ENCODE assay signal across 11 cellular contexts in the genomic region with DNA sequence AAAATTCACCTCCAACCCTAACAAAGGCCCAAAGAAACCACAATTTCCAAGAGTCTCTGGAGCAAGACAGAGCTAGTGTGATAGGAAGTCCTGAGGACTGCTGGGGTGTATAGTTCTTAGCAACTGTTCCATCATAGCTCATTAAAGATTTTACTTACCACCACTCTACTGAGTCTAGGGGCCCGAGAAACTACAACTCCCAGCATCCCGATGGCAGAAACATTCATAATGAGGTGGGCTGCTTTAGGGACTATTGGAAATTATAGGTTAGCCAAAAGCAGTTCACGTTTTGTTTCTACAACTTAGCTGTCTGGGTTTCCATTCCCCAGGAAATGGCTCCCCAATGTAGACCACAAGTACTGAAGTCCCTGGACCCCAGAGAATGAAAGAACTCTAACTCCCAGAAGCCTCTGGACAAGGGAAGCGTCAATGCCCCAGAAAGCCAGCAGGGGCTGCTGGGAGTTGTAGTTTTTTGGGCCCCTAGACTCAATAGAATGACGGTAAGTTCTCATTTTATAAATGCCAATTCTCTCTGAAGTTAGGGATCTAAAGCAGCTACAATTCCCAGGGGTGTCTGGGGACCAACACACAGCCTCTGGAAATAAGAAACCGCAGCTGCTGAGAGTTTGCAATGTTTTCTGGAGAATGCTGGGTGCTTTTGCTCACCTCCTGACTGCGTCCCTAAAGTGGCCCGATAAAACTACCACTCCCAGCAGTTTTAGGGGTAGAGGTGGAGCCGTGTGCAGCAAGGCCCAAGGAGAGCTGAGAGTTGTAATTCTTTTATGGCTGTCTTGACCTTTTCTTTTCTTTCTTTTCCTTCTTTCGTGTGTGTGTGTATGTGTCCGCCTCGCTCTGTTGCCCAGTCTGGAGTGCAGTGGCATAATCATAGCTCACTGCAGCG. TPM values are rescaled to one million over a fixed set of nuclear protein-coding genes. Genes with fewer than 3 reads are reported as not detected.
DNase-seq lines count a peak whose midpoint lies in the region; ATAC-seq, FAIRE-seq and TF ChIP-seq lines count a peak whose summit lies in the region.
"Had no signal": no experiment of that assay in that cellular context is flagged by ENCODE, and none has a peak within 500 bp of the region (broad histone marks: within the 10 kb centered on the region; RNA-seq: fewer than 3 reads in every experiment).

No MANE protein-coding gene starts in this region.

- POLR2A ChIA-PET in activated CD4-positive, alpha-beta T cell treated with anti-CD3 and anti-CD28 coated beads for 36 hours (lab: Charles Lee): interaction anchor here (0.6 to 0.8 kb wide), 2 partner anchors 9 to 128 kb away, joined by 6 to 7 read pairs; no protein-coding TSS in a partner anchor
- POLR2A ChIA-PET in GM12878 (lab: Charles Lee): interaction anchor here (0.5 to 7.1 kb wide), 5 partner anchors 17 to 347 kb away, joined by 3 to 41 read pairs (median 4); partner anchors contain the start of genes GYS1, RUVBL2 and TULP2

- H3K9me3 ChIP-seq in GM12878 (replicated peaks; ENCODE audit: control insufficient read depth, insufficient read depth, low read length) (no peaks in the 10 kb centered on the region), gastrocnemius medialis (no peaks in the 10 kb centered on the region), stomach (no peaks in the 10 kb centered on the region)

- H2AFZ ChIP-seq in GM12878 (ENCODE audit: control insufficient read depth, low read depth, low read length): 0 out of 2 replicates have a peak overlapping the region, but pooled peaks have one; percentile 19

- in situ Hi-C loops in GM12878 (cut with MboI): no loop called here
- in situ Hi-C loops in gastrocnemius medialis (cut with MboI; ENCODE audit: low sequenced_read_pairs in 4 of 4): loop anchor here in 1 of 4 donors (10.0 kb wide), 1 partner anchor 191 kb away; no protein-coding TSS in a partner anchor

- H3K27me3 ChIP-seq in GM12878 (replicated peaks in 1 of 2; ENCODE audit: control insufficient read depth in 2 of 2, insufficient read depth in 2 of 2, low read length in 1 of 2) (no peaks in the 10 kb centered on the region), gastrocnemius medialis (no peaks in the 10 kb centered on the region), dorsolateral prefrontal cortex (no peaks in the 10 kb centered on the region), stomach (no peaks in the 10 kb centered on the region)

- TF ChIP-seq RAD21 in GM12878 (IDR thresholded peaks at IDR 0.05; ENCODE audit: insufficient read depth, low read depth, low read length): no peak

- no peak for FAIRE-seq in GM12878 (lab: Jason Lieb, UNC)

- no peaks in the 10 kb centered on the region for H3K9me3 Mint-ChIP-seq in activated CD4-positive, alpha-beta T cell treated with anti-CD3 and anti-CD28 coated beads for 36 hours (ENCODE audit: low read depth)
- H3K9me3 Mint-ChIP-seq: CD8-positive, alpha-beta memory T cell had no signal

- 75% methylated on average over 13 of the region's 13 CpGs for WGBS in GM12878 (ENCODE audit: insufficient coverage, insufficient replicate concordance, low lambda C conversion rate, missing lambda C conversion rate)
- 90 to 93% (median 91%) methylated on average over 13 of the region's 13 CpGs for WGBS in stomach, 5 donors

- H3K27ac ChIP-seq in GM12878 (ENCODE audit: control insufficient read depth, insufficient read depth) (no peak overlapping the region), gastrocnemius medialis (peak overlapping the region; percentile 93 to 100 (median 99)), dorsolateral prefrontal cortex (peak overlapping the region in 1 of 59 donors; percentile 0), stomach (peak overlapping the region in 1 of 5 donors; percentile 10)

- no peak overlapping the region for H3K9ac ChIP-seq in GM12878 (ENCODE audit: control insufficient read depth, insufficient read depth, low read length)

- SMC1A ChIA-PET in GM12878 (lab: Charles Lee; ENCODE audit: uncharacterized antibody, unreplicated experiment): interaction anchor here (1.6 to 3.2 kb wide), 3 partner anchors 8 to 181 kb away, joined by 6 to 9 read pairs (median 8); partner anchors contain the start of gene RUVBL2

- H3K4me1 Mint-ChIP-seq in activated CD4-positive, alpha-beta T cell treated with anti-CD3 and anti-CD28 coated beads for 36 hours: peaks cover 6% of the 10 kb centered on the region

- RAD21 ChIA-PET in GM12878 (lab: Charles Lee; ENCODE audit: unreplicated experiment): interaction anchor here (0.6 to 1.0 kb wide), 4 partner anchors 9 to 43 kb away, joined by 3 to 5 read pairs (median 3); partner anchors contain the start of genes GYS1 and RUVBL2

- peak; percentile 68 for DNase-seq in activated CD4-positive, alpha-beta T cell treated with anti-CD3 and anti-CD28 coated beads for 36 hours
- DNase-seq in activated CD4-positive, alpha-beta T cell treated with anti-CD3 and anti-CD28 coated beads, Interleukin-2, amount 50 U/mL, for 4 hours: no peak
- DNase-seq in NCI-H2227 (lab: John Stamatoyannopoulos, UW; ENCODE audit: unreplicated experiment) (peak; percentile 49), GM12878 (ENCODE audit: low read depth, low spot score) (no peak), gastrocnemius medialis (peak in 1 of 2 donors; percentile 74), dorsolateral prefrontal cortex (no peak), stomach (no peak)
- DNase-seq: NCI-H146 had no signal

- H3K4me3 Mint-ChIP-seq in activated CD4-positive, alpha-beta T cell treated with anti-CD3 and anti-CD28 coated beads for 36 hours: no peak overlapping the region
- H3K4me3 Mint-ChIP-seq: CD8-positive, alpha-beta memory T cell had no signal

- H3K36me3 ChIP-seq in GM12878 (ENCODE audit: control insufficient read depth in 2 of 2, insufficient read depth in 2 of 2, low read length in 1 of 2) (peaks cover 0 to 13% of the 10 kb centered on the region in 2 experiments), gastrocnemius medialis (peaks cover 0 to 62% of the 10 kb centered on the region in 2 donors), stomach (peaks cover 20 to 76% (median 75%) of the 10 kb centered on the region in 4 donors)

- peaks cover 28% of the 10 kb centered on the region for H3K36me3 Mint-ChIP-seq in activated CD4-positive, alpha-beta T cell treated with anti-CD3 and anti-CD28 coated beads for 36 hours (ENCODE audit: low read depth)

- no peak for TF ChIP-seq CTCF in GM12878 (IDR thresholded peaks at IDR 0.05 in 2 of 3, conservative IDR thresholded peaks at IDR 0.05 in 1 of 3; ENCODE audit: control insufficient read depth in 2 of 3, extremely low read depth in 1 of 3, insufficient read depth in 1 of 3, low read depth in 3 of 3, low read length in 3 of 3)
- peak in 1 of 5 experiments; percentile 27 for TF ChIP-seq CTCF in gastrocnemius medialis (IDR thresholded peaks at IDR 0.05 in 4 of 5, conservative IDR thresholded peaks at IDR 0.05 in 1 of 5)
- peak in 15 of 56 donors; percentile 5 to 38 (median 16) for TF ChIP-seq CTCF in dorsolateral prefrontal cortex (IDR thresholded peaks at IDR 0.05 in 54 of 56, conservative IDR thresholded peaks at IDR 0.05 in 2 of 56; ENCODE audit: low read depth in 1 of 56, partially characterized antibody in 56 of 56)
- peak in 1 of 7 experiments; percentile 11 for TF ChIP-seq CTCF in stomach (IDR thresholded peaks at IDR 0.05)

- TF ChIP-seq EP300 in GM12878 (IDR thresholded peaks at IDR 0.05; ENCODE audit: borderline replicate concordance in 1 of 2, control insufficient read depth in 1 of 2, low read depth in 2 of 2, low read length in 2 of 2) (no peak), stomach (IDR thresholded peaks at IDR 0.05) (no peak)

- H3K4me1 ChIP-seq in GM12878 (ENCODE audit: control insufficient read depth, insufficient read depth, low read length): peaks cover 4% of the 10 kb centered on the region
- H3K4me1 ChIP-seq in gastrocnemius medialis: peaks cover 21% of the 10 kb centered on the region in 2 donors
- H3K4me1 ChIP-seq in stomach: peaks cover 0 to 18% (median 6%) of the 10 kb centered on the region in 4 donors

- CTCF ChIA-PET in activated CD4-positive, alpha-beta T cell treated with anti-CD3 and anti-CD28 coated beads for 36 hours (lab: Charles Lee): interaction anchor here (0.5 to 6.0 kb wide), 7 partner anchors 11 to 368 kb away, joined by 3 to 45 read pairs (median 3); partner anchors contain the start of genes GYS1 and RUVBL2
- CTCF ChIA-PET in GM12878 (lab: Yijun Ruan, JAX): interaction anchor here (0.6 to 4.4 kb wide), 5 partner anchors 17 to 180 kb away, joined by 3 to 36 read pairs (median 4); partner anchors contain the start of genes GYS1 and RUVBL2

- H3K4me3 ChIP-seq in GM12878: no peak overlapping the region
- no peak overlapping the region for H3K4me3 ChIP-seq in gastrocnemius medialis
- no peak overlapping the region for H3K4me3 ChIP-seq in dorsolateral prefrontal cortex
- H3K4me3 ChIP-seq in stomach: no peak overlapping the region

- no TSS peak for BruUV-seq in GM12878 (replicated peaks; lab: Mats Ljungman, UMichigan)

- intact Hi-C loops in activated CD4-positive, alpha-beta T cell treated with anti-CD3 and anti-CD28 coated beads for 36 hours (cut with DNase I, micrococcal nuclease): no loop called here
- intact Hi-C loops in GM12878 (cut with micrococcal nuclease; ENCODE audit: unreplicated experiment): no loop called here
- intact Hi-C loops in gastrocnemius medialis (cut with DNase I; ENCODE audit: low total_unique reads): no loop called here
- intact Hi-C loops in dorsolateral prefrontal cortex (cut with DNase I): no loop called here
- intact Hi-C loops in stomach (cut with DNase I; ENCODE audit: low total_unique reads): no loop called here

- no peak overlapping the region for H3K27ac Mint-ChIP-seq in activated CD4-positive, alpha-beta T cell treated with anti-CD3 and anti-CD28 coated beads for 36 hours

- no peaks in the 10 kb centered on the region for H3K79me2 ChIP-seq in GM12878 (ENCODE audit: control insufficient read depth, insufficient read depth, low read length)

- TF ChIP-seq POLR2A in GM12878 (IDR thresholded peaks at IDR 0.05; ENCODE audit: low read depth, low read length): no peak
- no peak for TF ChIP-seq POLR2A in gastrocnemius medialis (IDR thresholded peaks at IDR 0.05)
- no peak for TF ChIP-seq POLR2A in stomach (IDR thresholded peaks at IDR 0.05)

- peak; percentile 77 for ATAC-seq in activated CD4-positive, alpha-beta T cell treated with anti-CD3 and anti-CD28 coated beads for 36 hours
- peak; percentile 69 for ATAC-seq in GM12878
- peak in 1 of 2 donors; percentile 29 for ATAC-seq in gastrocnemius medialis
- no peak for ATAC-seq in GM21528 (IDR thresholded peaks at IDR 0.05; ENCODE audit: low FRiP score, unreplicated experiment)

- no peak overlapping the region for H3K4me2 ChIP-seq in GM12878 (ENCODE audit: control insufficient read depth, insufficient read depth)

- H4K20me1 ChIP-seq in GM12878 (ENCODE audit: control insufficient read depth, insufficient read depth): no peaks in the 10 kb centered on the region

- H3K27me3 Mint-ChIP-seq in activated CD4-positive, alpha-beta T cell treated with anti-CD3 and anti-CD28 coated beads for 36 hours: no peaks in the 10 kb centered on the region
- H3K27me3 Mint-ChIP-seq: CD8-positive, alpha-beta memory T cell had no signal

RNA-seq across cellular contexts. Expression of gene FTL, which starts 11.1 kb away (rescaled TPM):
- total RNA-seq in activated CD4-positive, alpha-beta T cell treated with anti-CD3 and anti-CD28 coated beads for 36 hours: 1,000 to 10,000 TPM in 1 of 2 experiments, 100 to 1,000 TPM in 1; 809 to 1,111 TPM
- 86.0 and 88.4 TPM in 2 replicates for total RNA-seq in GM12878 (2013; cell fraction: nucleolus; rRNA removed)
- 1,329 and 1,429 TPM in 2 replicates for total RNA-seq in GM12878 (2014; rRNA removed)
- 1,207 and 1,334 TPM in 2 replicates for total RNA-seq in GM12878 (2014; rRNA removed; fragmentation: Illumina TruSeq; extraction: Trizol)
- total RNA-seq in GM12878 (2021): 994 and 1,017 TPM in 2 replicates
- 1,181 TPM for polyA plus RNA-seq in GM12878 (2011; ENCODE audit: low read depth)
- polyA plus RNA-seq in GM12878 (2011; rRNA removed): 148 and 364 TPM in 2 replicates
- polyA plus RNA-seq in GM12878 (2011; cell fraction: cytosol; rRNA removed): 1,075 and 1,106 TPM in 2 replicates
- 345 and 359 TPM in 2 replicates for polyA plus RNA-seq in GM12878 (2011; cell fraction: nucleus; rRNA removed)
- 1,628 and 2,313 TPM in 2 replicates for polyA plus RNA-seq in GM12878 (2012)
- 1,187 and 1,762 TPM in 2 replicates for polyA plus RNA-seq in GM12878 (2014; fragmentation: Illumina TruSeq; extraction: Trizol)
- 1,000 to 10,000 TPM; 5,502 to 8,913 TPM for polyA plus RNA-seq in GM12878 (2014; fragmentation: Nextera tagmentation; extraction: Ambion mirVana)
- 1,363 and 1,437 TPM in 2 replicates for polyA plus RNA-seq in GM12878 (2014; rRNA removed)
- 1,000 to 10,000 TPM; 4,849 to 4,896 TPM for polyA plus RNA-seq in GM12878 (2016; fragmentation: Nextera tagmentation; extraction: Ambion mirVana)
- 168 and 426 TPM in 2 replicates for polyA minus RNA-seq in GM12878 (2011; rRNA and poly(A)+ RNA removed)
- polyA minus RNA-seq in GM12878 (2011; cell fraction: cytosol; rRNA and poly(A)+ RNA removed): 172 and 175 TPM in 2 replicates
- 67.8 and 78.5 TPM in 2 replicates for polyA minus RNA-seq in GM12878 (2011; cell fraction: nucleus; rRNA and poly(A)+ RNA removed)
- total RNA-seq in gastrocnemius medialis: 1,000 to 10,000 TPM in 3 of 4 donors, 100 to 1,000 TPM in 1; 894 to 1,364 (median 1,121) TPM
- total RNA-seq in dorsolateral prefrontal cortex: 1,000 to 10,000 TPM in 102 of 120 experiments, 100 to 1,000 TPM in 18; 795 to 2,828 (median 1,249) TPM
- total RNA-seq in stomach: 1,000 to 10,000 TPM; 1,292 to 4,272 (median 3,457) TPM
- 1,000 to 10,000 TPM; 3,915 to 8,824 (median 7,571) TPM for polyA plus RNA-seq in stomach

RNA-seq across cellular contexts. Expression of gene GYS1, which starts 16.9 kb away (rescaled TPM):
- total RNA-seq in activated CD4-positive, alpha-beta T cell treated with anti-CD3 and anti-CD28 coated beads for 36 hours: 100 to 1,000 TPM in 1 of 2 experiments, 10 to 100 TPM in 1; 80.2 to 102 TPM
- total RNA-seq in GM12878 (2013; cell fraction: nucleolus; rRNA removed): 77.6 and 83.1 TPM in 2 replicates
- 35.4 and 39.5 TPM in 2 replicates for total RNA-seq in GM12878 (2014; rRNA removed)
- 20.2 and 21.5 TPM in 2 replicates for total RNA-seq in GM12878 (2014; rRNA removed; fragmentation: Illumina TruSeq; extraction: Trizol)
- 37.3 and 40.2 TPM in 2 replicates for total RNA-seq in GM12878 (2021)
- polyA plus RNA-seq in GM12878 (2011; ENCODE audit: low read depth): 30.6 TPM
- polyA plus RNA-seq in GM12878 (2011; rRNA removed): 36.0 and 62.0 TPM in 2 replicates
- 72.2 and 76.1 TPM in 2 replicates for polyA plus RNA-seq in GM12878 (2011; cell fraction: cytosol; rRNA removed)
- polyA plus RNA-seq in GM12878 (2011; cell fraction: nucleus; rRNA removed): 87.8 and 91.9 TPM in 2 replicates
- 49.4 and 54.4 TPM in 2 replicates for polyA plus RNA-seq in GM12878 (2012)
- 40.6 and 44.3 TPM in 2 replicates for polyA plus RNA-seq in GM12878 (2014; fragmentation: Illumina TruSeq; extraction: Trizol)
- polyA plus RNA-seq in GM12878 (2014; fragmentation: Nextera tagmentation; extraction: Ambion mirVana): 1 to 10 TPM; 3.7 to 5.8 TPM
- 42.2 and 45.5 TPM in 2 replicates for polyA plus RNA-seq in GM12878 (2014; rRNA removed)
- 10 to 100 TPM; 37.3 to 40.6 TPM for polyA plus RNA-seq in GM12878 (2016; fragmentation: Nextera tagmentation; extraction: Ambion mirVana)
- 56.8 and 118 TPM in 2 replicates for polyA minus RNA-seq in GM12878 (2011; rRNA and poly(A)+ RNA removed)
- 23.9 and 29.7 TPM in 2 replicates for polyA minus RNA-seq in GM12878 (2011; cell fraction: cytosol; rRNA and poly(A)+ RNA removed)
- 38.2 and 52.7 TPM in 2 replicates for polyA minus RNA-seq in GM12878 (2011; cell fraction: nucleus; rRNA and poly(A)+ RNA removed)
- 100 to 1,000 TPM; 110 to 221 (median 126) TPM for total RNA-seq in gastrocnemius medialis
- 10 to 100 TPM; 17.6 to 67.9 (median 37.0) TPM for total RNA-seq in dorsolateral prefrontal cortex
- total RNA-seq in stomach: 10 to 100 TPM; 13.0 to 63.6 (median 46.4) TPM
- 10 to 100 TPM; 13.0 to 25.5 (median 15.5) TPM for polyA plus RNA-seq in stomach

RNA-seq across cellular contexts. Expression of gene RUVBL2, which starts 17.5 kb away (rescaled TPM):
- 100 to 1,000 TPM; 155 to 178 TPM for total RNA-seq in activated CD4-positive, alpha-beta T cell treated with anti-CD3 and anti-CD28 coated beads for 36 hours
- total RNA-seq in GM12878 (2013; cell fraction: nucleolus; rRNA removed): 60.9 and 67.9 TPM in 2 replicates
- total RNA-seq in GM12878 (2014; rRNA removed) (195 and 202 TPM in 2 replicates), GM12878 (2014; rRNA removed; fragmentation: Illumina TruSeq; extraction: Trizol) (80.3 and 97.0 TPM in 2 replicates), GM12878 (2021) (134 and 142 TPM in 2 replicates), gastrocnemius medialis (100 to 1,000 TPM; 134 to 185 (median 146) TPM), dorsolateral prefrontal cortex (10 to 100 TPM; 39.7 to 85.0 (median 53.9) TPM), stomach (10 to 100 TPM in 4 of 5 donors, under 1 TPM in 1; 0.58 to 96.0 (median 59.1) TPM)
- 38.4 TPM for polyA plus RNA-seq in GM12878 (2011; ENCODE audit: low read depth)
- polyA plus RNA-seq in GM12878 (2011; rRNA removed) (58.7 and 117 TPM in 2 replicates), GM12878 (2014; fragmentation: Illumina TruSeq; extraction: Trizol) (11.8 and 53.8 TPM in 2 replicates), GM12878 (2014; fragmentation: Nextera tagmentation; extraction: Ambion mirVana) (10 to 100 TPM; 33.8 to 70.6 TPM), GM12878 (2014; rRNA removed) (142 and 166 TPM in 2 replicates), GM12878 (2016; fragmentation: Nextera tagmentation; extraction: Ambion mirVana) (100 to 1,000 TPM; 214 to 224 TPM), stomach (10 to 100 TPM; 55.3 to 69.2 (median 63.3) TPM)
- 182 and 281 TPM in 2 replicates for polyA plus RNA-seq in GM12878 (2011; cell fraction: cytosol; rRNA removed)
- 206 and 275 TPM in 2 replicates for polyA plus RNA-seq in GM12878 (2011; cell fraction: nucleus; rRNA removed)
- 88.4 and 111 TPM in 2 replicates for polyA plus RNA-seq in GM12878 (2012)
- polyA minus RNA-seq in GM12878 (2011; rRNA and poly(A)+ RNA removed): 125 and 207 TPM in 2 replicates
- 59.3 and 70.5 TPM in 2 replicates for polyA minus RNA-seq in GM12878 (2011; cell fraction: cytosol; rRNA and poly(A)+ RNA removed)
- 47.3 and 83.5 TPM in 2 replicates for polyA minus RNA-seq in GM12878 (2011; cell fraction: nucleus; rRNA and poly(A)+ RNA removed)

RNA-seq across cellular contexts. Expression of gene BAX, which starts 21.5 kb away (rescaled TPM):
- total RNA-seq in activated CD4-positive, alpha-beta T cell treated with anti-CD3 and anti-CD28 coated beads for 36 hours: 100 to 1,000 TPM; 128 to 143 TPM
- total RNA-seq in GM12878 (2013; cell fraction: nucleolus; rRNA removed): 45.7 and 48.8 TPM in 2 replicates
- 114 and 119 TPM in 2 replicates for total RNA-seq in GM12878 (2014; rRNA removed)
- 73.1 and 73.4 TPM in 2 replicates for total RNA-seq in GM12878 (2014; rRNA removed; fragmentation: Illumina TruSeq; extraction: Trizol)
- total RNA-seq in GM12878 (2021): 221 and 223 TPM in 2 replicates
- 270 TPM for polyA plus RNA-seq in GM12878 (2011; ENCODE audit: low read depth)
- 104 and 163 TPM in 2 replicates for polyA plus RNA-seq in GM12878 (2011; rRNA removed)
- polyA plus RNA-seq in GM12878 (2011; cell fraction: cytosol; rRNA removed): 226 and 231 TPM in 2 replicates
- polyA plus RNA-seq in GM12878 (2011; cell fraction: nucleus; rRNA removed): 190 and 218 TPM in 2 replicates
- polyA plus RNA-seq in GM12878 (2012): 155 and 219 TPM in 2 replicates
- 61.4 and 122 TPM in 2 replicates for polyA plus RNA-seq in GM12878 (2014; fragmentation: Illumina TruSeq; extraction: Trizol)
- polyA plus RNA-seq in GM12878 (2014; fragmentation: Nextera tagmentation; extraction: Ambion mirVana): 10 to 100 TPM in 1 of 2 experiments, 1 to 10 TPM in 1; 7.2 to 15.3 TPM
- polyA plus RNA-seq in GM12878 (2014; rRNA removed): 205 and 237 TPM in 2 replicates
- polyA plus RNA-seq in GM12878 (2016; fragmentation: Nextera tagmentation; extraction: Ambion mirVana): 100 to 1,000 TPM; 152 to 164 TPM
- 47.0 and 93.4 TPM in 2 replicates for polyA minus RNA-seq in GM12878 (2011; rRNA and poly(A)+ RNA removed)
- polyA minus RNA-seq in GM12878 (2011; cell fraction: cytosol; rRNA and poly(A)+ RNA removed): 68.7 and 69.7 TPM in 2 replicates
- 66.3 and 104 TPM in 2 replicates for polyA minus RNA-seq in GM12878 (2011; cell fraction: nucleus; rRNA and poly(A)+ RNA removed)
- total RNA-seq in gastrocnemius medialis: 10 to 100 TPM in 3 of 4 donors, 1 to 10 TPM in 1; 7.9 to 21.8 (median 18.0) TPM
- total RNA-seq in dorsolateral prefrontal cortex: 10 to 100 TPM; 24.4 to 60.6 (median 39.2) TPM
- total RNA-seq in stomach: 100 to 1,000 TPM in 1 of 5 donors, 10 to 100 TPM in 4; 12.1 to 121 (median 20.2) TPM
- polyA plus RNA-seq in stomach: 10 to 100 TPM; 61.6 to 85.3 (median 77.6) TPM

RNA-seq across cellular contexts. Expression of gene LHB, which starts 40.7 kb away (rescaled TPM):
- under 1 TPM; 0.39 to 0.51 TPM for total RNA-seq in activated CD4-positive, alpha-beta T cell treated with anti-CD3 and anti-CD28 coated beads for 36 hours
- total RNA-seq in GM12878 (2013; cell fraction: nucleolus; rRNA removed): not detected in 2 replicates
- total RNA-seq in GM12878 (2014; rRNA removed) (0.34 TPM in 1 of 2 replicates, not detected in the other), GM12878 (2014; rRNA removed; fragmentation: Illumina TruSeq; extraction: Trizol) (not detected in 2 replicates), GM12878 (2021) (0.46 TPM in 1 of 2 replicates, not detected in the other), gastrocnemius medialis (1 to 10 TPM in 1 of 4 donors, not detected in 3; 1.9 TPM), dorsolateral prefrontal cortex (1 to 10 TPM in 1 of 120 experiments, not detected in 119; 1.9 TPM), stomach (1 to 10 TPM in 1 of 5 donors, not detected in 4; 8.4 TPM)
- polyA plus RNA-seq in GM12878 (2011; ENCODE audit: low read depth): 1.7 TPM
- polyA plus RNA-seq in GM12878 (2011; rRNA removed) (not detected in 2 replicates), GM12878 (2014; fragmentation: Illumina TruSeq; extraction: Trizol) (not detected in 2 replicates), GM12878 (2014; fragmentation: Nextera tagmentation; extraction: Ambion mirVana) (under 1 TPM in 1 of 2 experiments, not detected in 1; 0.20 TPM), GM12878 (2014; rRNA removed) (0.28 TPM in 1 of 2 replicates, not detected in the other), GM12878 (2016; fragmentation: Nextera tagmentation; extraction: Ambion mirVana) (under 1 TPM; 0.60 to 0.72 TPM), stomach (10 to 100 TPM in 2 of 3 donors, 1 to 10 TPM in 1; 3.8 to 45.8 (median 40.3) TPM)
- polyA plus RNA-seq in GM12878 (2011; cell fraction: cytosol; rRNA removed): not detected in 2 replicates
- 0.97 and 1.1 TPM in 2 replicates for polyA plus RNA-seq in GM12878 (2011; cell fraction: nucleus; rRNA removed)
- 0.54 and 0.60 TPM in 2 replicates for polyA plus RNA-seq in GM12878 (2012)
- polyA minus RNA-seq in GM12878 (2011; rRNA and poly(A)+ RNA removed): not detected in 2 replicates
- polyA minus RNA-seq in GM12878 (2011; cell fraction: cytosol; rRNA and poly(A)+ RNA removed): not detected in 2 replicates
- not detected in 2 replicates for polyA minus RNA-seq in GM12878 (2011; cell fraction: nucleus; rRNA and poly(A)+ RNA removed)
- total RNA-seq: CD8-positive, alpha-beta memory T cell; myocyte had no signal
- polyA plus RNA-seq: CD8-positive, alpha-beta memory T cell had no signal

Comparison
In these comparisons a context has a peak if more than half of its experiments do, and no peak if none do; other contexts are left out.
1. DNase-seq: peak in activated CD4-positive, alpha-beta T cell treated with anti-CD3 and anti-CD28 coated beads for 36 hours (single experiment) and NCI-H2227 (single experiment); none in activated CD4-positive, alpha-beta T cell treated with anti-CD3 and anti-CD28 coated beads, Interleukin-2, amount 50 U/mL, for 4 hours (0 of 2), GM12878 (single experiment), dorsolateral prefrontal cortex (0 of 10) and stomach (single experiment).